In genomic region chr10:123665371-123666286, GRCh38 we compare ENCODE assay signal across 18 cellular contexts.
DNase-seq lines count a peak whose midpoint lies in the region; TF ChIP-seq lines count a peak whose summit lies in the region.
"Had no signal": no experiment of that assay in that cellular context is flagged by ENCODE, and none has a peak within 500 bp of the region (broad histone marks: within the 10 kb centered on the region; RNA-seq: fewer than 3 reads in every experiment).

No MANE protein-coding gene starts in this region.

- no peak overlapping the region for H3K4me2 ChIP-seq in parathyroid adenoma (ENCODE audit: low read length)

- H3K79me2 ChIP-seq in parathyroid adenoma: no peaks in the 10 kb centered on the region

- CTCF ChIA-PET in HEK293T (lab: Yijun Ruan, JAX): no interaction called here

- no peaks in the 10 kb centered on the region for H3K4me1 ChIP-seq in parathyroid adenoma
- H3K4me1 ChIP-seq: spleen, uterus had no signal

- POLR2A ChIA-PET in HEK293T (lab: Yijun Ruan, JAX): no interaction called here

- no peak overlapping the region for H3K9ac ChIP-seq in parathyroid adenoma
- H3K9ac ChIP-seq: GM23248 had no signal

- peaks cover 3% of the 10 kb centered on the region for H3K9me3 ChIP-seq in iPS-18c (ENCODE audit: control insufficient read depth, insufficient read depth, low read length)
- H3K9me3 ChIP-seq in parathyroid adenoma (ENCODE audit: control insufficient read depth, low read length): no peaks in the 10 kb centered on the region
- H3K9me3 ChIP-seq: uterus had no signal

- no peaks in the 10 kb centered on the region for H3K27me3 ChIP-seq in parathyroid adenoma (ENCODE audit: control insufficient read depth, insufficient read depth, low read length)
- H3K27me3 ChIP-seq: uterus had no signal

- H2AFZ ChIP-seq in parathyroid adenoma: peak overlapping the region; percentile 50
- H2AFZ ChIP-seq: GM23248 had no signal

- H3K27ac ChIP-seq in parathyroid adenoma: no peak overlapping the region
- H3K27ac ChIP-seq: GM23248, spleen, uterus, WERI-Rb-1 had no signal

- no peak for TF ChIP-seq CTCF in parathyroid adenoma (IDR thresholded peaks at IDR 0.05)

- H3K4me3 ChIP-seq in iPS-18c (ENCODE audit: insufficient read depth, low read depth, low read length) (peak overlapping the region; percentile 35; the same call in 1 of the 2 replicates), parathyroid adenoma (ENCODE audit: low read depth, low read length) (no peak overlapping the region)
- H3K4me3 ChIP-seq: GM23248, spleen, uterus had no signal

- no peaks in the 10 kb centered on the region for H3K36me3 ChIP-seq in parathyroid adenoma (ENCODE audit: control insufficient read depth, insufficient read depth, low read length)
- H3K36me3 ChIP-seq: spleen, uterus, WERI-Rb-1 had no signal

- peak in 2 of 3 experiments; percentile 34 to 41 for DNase-seq in NCI-H1417 (lab: John Stamatoyannopoulos, UW)
- no peak for DNase-seq in NCI-H1417 treated with DMSO at 0.1 percent for 48 hours (lab: John Stamatoyannopoulos, UW)
- peak; percentile 40 for DNase-seq in NCI-H2227 treated with DMSO at 0.1 percent for 48 hours (lab: John Stamatoyannopoulos, UW)
- no peak for DNase-seq in SW480 (ENCODE audit: low spot score)
- no peak for DNase-seq in HEK293T (ENCODE audit: extremely low spot score)
- DNase-seq in HuH-7.5 (ENCODE audit: low spot score): no peak
- DNase-seq: activated CD4-positive, alpha-beta T cell treated with anti-CD3 and anti-CD28 coated beads, Interleukin-2, amount 50 U/mL, for 48 hours; activated naive CD4-positive, alpha-beta T cell; IMR-90; mesenchymal stem cell; NCI-H187; SIG-M5; spleen; uterus; WERI-Rb-1 had no signal

TF ChIP-seq in HEK293T, 16 proteins besides CTCF, POLR2A, EP300 and RAD21:
- TF ChIP-seq L3MBTL2 (conservative IDR thresholded peaks at IDR 0.05) (no peak), ZNF384 (IDR thresholded peaks at IDR 0.05) (no peak), FOXK2 (IDR thresholded peaks at IDR 0.05) (no peak), BHLHE40 (IDR thresholded peaks at IDR 0.05; ENCODE audit: borderline replicate concordance) (no peak), ELF4 (IDR thresholded peaks at IDR 0.05) (no peak), FOXA1 (IDR thresholded peaks at IDR 0.05) (no peak), HDGF (IDR thresholded peaks at IDR 0.05; ENCODE audit: borderline replicate concordance) (no peak), SP1 (IDR thresholded peaks at IDR 0.05) (no peak), CTBP1 (IDR thresholded peaks at IDR 0.05; ENCODE audit: borderline replicate concordance) (no peak)

Comparison
In these comparisons a context has a peak if more than half of its experiments do, and no peak if none do; other contexts are left out.
1. DNase-seq: peak in NCI-H1417 (2 of 3) and NCI-H2227 treated with DMSO at 0.1 percent for 48 hours (single experiment); none in NCI-H1417 treated with DMSO at 0.1 percent for 48 hours (single experiment), SW480 (single experiment), HEK293T (single experiment) and HuH-7.5 (single experiment).